Comparison of ENCODE assay signal across 18 cellular contexts in the genomic region with DNA sequence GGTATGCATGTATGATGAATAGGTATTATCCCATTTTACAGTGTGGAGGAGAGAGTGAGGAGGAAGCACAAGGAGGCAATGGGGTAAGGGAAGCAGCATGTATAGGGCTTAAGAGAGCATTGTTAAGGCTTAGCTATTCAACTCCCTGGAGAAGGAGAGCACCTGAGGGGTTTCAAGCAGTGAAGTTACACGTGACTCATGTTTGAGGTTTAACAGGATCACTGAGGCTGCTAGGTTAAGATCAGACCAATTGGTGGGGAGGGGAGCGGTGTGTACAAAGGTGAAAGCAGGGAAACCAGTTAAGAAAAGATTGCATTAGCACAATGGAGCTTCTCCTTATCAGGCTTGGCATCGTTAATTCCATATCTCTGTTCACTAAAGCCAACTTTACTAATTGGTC.
DNase-seq lines count a peak whose midpoint lies in the region; ATAC-seq and TF ChIP-seq lines count a peak whose summit lies in the region.
"Had no signal": no experiment of that assay in that cellular context is flagged by ENCODE, and none has a peak within 500 bp of the region (broad histone marks: within the 10 kb centered on the region; RNA-seq: fewer than 3 reads in every experiment).

No MANE protein-coding gene starts in this region.

- TF ChIP-seq POLR2A in gastroesophageal sphincter (IDR thresholded peaks at IDR 0.05) = no peak

- H3K4me3 ChIP-seq in Caco-2 (ENCODE audit: low read depth, low read length) = no peak overlapping the region
- H3K4me3 ChIP-seq in epithelial cell of esophagus (ENCODE audit: low read length) = no peak overlapping the region
- no peak overlapping the region for H3K4me3 ChIP-seq in gastroesophageal sphincter
- H3K4me3 ChIP-seq: BLaER1 had no signal

- H3K27me3 Mint-ChIP-seq in Caco-2 (ENCODE audit: insufficient read depth, unreplicated experiment) (no peaks in the 10 kb centered on the region), glutamatergic neuron (ENCODE audit: unreplicated experiment) (no peaks in the 10 kb centered on the region)

- H3K9me3 Mint-ChIP-seq in Caco-2 (ENCODE audit: unreplicated experiment) (no peaks in the 10 kb centered on the region), glutamatergic neuron (ENCODE audit: unreplicated experiment) (peaks cover 6% of the 10 kb centered on the region)
- H3K9me3 Mint-ChIP-seq: CD8-positive, alpha-beta T cell had no signal

- TF ChIP-seq EP300 in gastroesophageal sphincter (IDR thresholded peaks at IDR 0.05) = no peak

- POLR2A ChIA-PET in Caco-2 (lab: Charles Lee) = interaction anchor here (1.0 kb wide), 2 partner anchors 9 kb away, joined by 3 to 5 read pairs; no protein-coding TSS in a partner anchor

- H3K27me3 ChIP-seq in Caco-2 (replicated peaks; ENCODE audit: control insufficient read depth, insufficient read depth, low read length) (no peaks in the 10 kb centered on the region), gastroesophageal sphincter (peaks cover 7% of the 10 kb centered on the region)
- H3K27me3 ChIP-seq: BLaER1 had no signal

- 79 to 94% methylated on average over 3 of the region's 3 CpGs for WGBS in gastroesophageal sphincter (ENCODE audit: low coverage in 1 of 2), 2 donors

- CTCF ChIA-PET in Caco-2 (lab: Charles Lee) = no interaction called here

- H3K27ac ChIP-seq in gastroesophageal sphincter = no peak overlapping the region
- H3K27ac ChIP-seq: BLaER1, RWPE1 had no signal

- H3K9me3 ChIP-seq in Caco-2 (no peaks in the 10 kb centered on the region), gastroesophageal sphincter (no peaks in the 10 kb centered on the region)

- ATAC-seq in HG03045 (IDR thresholded peaks at IDR 0.05; ENCODE audit: unreplicated experiment) = no peak
- no peak for ATAC-seq in gastroesophageal sphincter
- ATAC-seq: CD8-positive, alpha-beta T cell had no signal

- BruUV-seq in Caco-2 (replicated peaks; lab: Mats Ljungman, UMichigan) = no TSS peak

- H3K4me3 Mint-ChIP-seq in Caco-2 (ENCODE audit: unreplicated experiment) = peak overlapping the region; percentile 38
- no peak overlapping the region for H3K4me3 Mint-ChIP-seq in glutamatergic neuron (ENCODE audit: unreplicated experiment)
- H3K4me3 Mint-ChIP-seq: CD8-positive, alpha-beta T cell had no signal

- DNase-seq in Caco-2 = peak; percentile 75 to 78
- DNase-seq in M059J (ENCODE audit: low read depth) = peak; percentile 51
- peak; percentile 49 for DNase-seq in epithelial cell of esophagus (ENCODE audit: low read depth)
- DNase-seq in kidney tubule cell (ENCODE audit: low spot score) = peak; percentile 47
- no peak for DNase-seq in glutamatergic neuron
- DNase-seq in pons (ENCODE audit: low spot score) = no peak
- DNase-seq: CD8-positive, alpha-beta T cell; DMS79; KG1; MM.1S; NCI-H1092 treated with DMSO at 0.1 percent for 48 hours; NCI-H2081 treated with DMSO at 0.1 percent for 48 hours; NCI-H524 treated with DMSO at 0.1 percent for 48 hours; OCI-M1 had no signal

- intact Hi-C loops in Caco-2 (cut with micrococcal nuclease; ENCODE audit: unreplicated experiment) = loop anchor here (1.0 kb wide), 1 partner anchor 9 kb away; no protein-coding TSS in a partner anchor

- peaks cover 46% of the 10 kb centered on the region for H3K4me1 ChIP-seq in Caco-2
- H3K4me1 ChIP-seq in gastroesophageal sphincter = no peaks in the 10 kb centered on the region

- H3K36me3 Mint-ChIP-seq in Caco-2 (ENCODE audit: insufficient read depth, unreplicated experiment) (peaks cover 19% of the 10 kb centered on the region), glutamatergic neuron (ENCODE audit: unreplicated experiment) (peaks cover 5% of the 10 kb centered on the region)
- H3K36me3 Mint-ChIP-seq: CD8-positive, alpha-beta T cell had no signal

- H3K27ac Mint-ChIP-seq in Caco-2 (ENCODE audit: unreplicated experiment) (peak overlapping the region; percentile 58), glutamatergic neuron (ENCODE audit: unreplicated experiment) (no peak overlapping the region)
- H3K27ac Mint-ChIP-seq: CD8-positive, alpha-beta T cell had no signal

- peaks cover 46% of the 10 kb centered on the region for H3K4me1 Mint-ChIP-seq in Caco-2 (ENCODE audit: low read depth, unreplicated experiment)
- peaks cover 26% of the 10 kb centered on the region for H3K4me1 Mint-ChIP-seq in glutamatergic neuron (ENCODE audit: low read depth, unreplicated experiment)

- H3K36me3 ChIP-seq in Caco-2 (ENCODE audit: control insufficient read depth, insufficient read depth, low read length) (no peaks in the 10 kb centered on the region; the same call in 1 of the 2 replicates), gastroesophageal sphincter (no peaks in the 10 kb centered on the region)
- H3K36me3 ChIP-seq: BLaER1 had no signal

- no peak for TF ChIP-seq CTCF in Caco-2 (IDR thresholded peaks at IDR 0.05; ENCODE audit: insufficient read depth in 1 of 2, low read depth in 1 of 2, low read length in 1 of 2, severe bottlenecking in 1 of 2, unreplicated experiment in 1 of 2)
- TF ChIP-seq CTCF in epithelial cell of esophagus (IDR thresholded peaks at IDR 0.05; ENCODE audit: insufficient read depth, low read depth, low read length, missing control alignments) = no peak
- TF ChIP-seq CTCF in glutamatergic neuron (IDR thresholded peaks at IDR 0.05; ENCODE audit: partially characterized antibody, unreplicated experiment) = no peak
- TF ChIP-seq CTCF in gastroesophageal sphincter (IDR thresholded peaks at IDR 0.05) = no peak

Comparison
In these comparisons a context has a peak if more than half of its experiments do, and no peak if none do; other contexts are left out.
1. DNase-seq: peak in Caco-2 (2 of 2), M059J (single experiment), epithelial cell of esophagus (single experiment) and kidney tubule cell (single experiment); none in glutamatergic neuron (single experiment) and pons (single experiment).